In genomic region chrX:31423575-31424284, GRCh38 we compare ENCODE assay signal across 9 cellular contexts.
DNase-seq lines count a peak whose midpoint lies in the region; ATAC-seq and TF ChIP-seq lines count a peak whose summit lies in the region.
"Had no signal": no experiment of that assay in that cellular context is flagged by ENCODE, and none has a peak within 500 bp of the region (broad histone marks: within the 10 kb centered on the region; RNA-seq: fewer than 3 reads in every experiment).

No MANE protein-coding gene starts in this region.

- no peaks in the 10 kb centered on the region for H3K36me3 ChIP-seq in RWPE2 (ENCODE audit: low read depth)

- H3K4me1 ChIP-seq in RWPE2 (ENCODE audit: insufficient read depth, poor library complexity, severe bottlenecking): no peaks in the 10 kb centered on the region

- peak; percentile 53 for ATAC-seq in HG03354 (IDR thresholded peaks at IDR 0.05; ENCODE audit: poor library complexity, severe bottlenecking, unreplicated experiment)
- no peak for ATAC-seq in RWPE2 (ENCODE audit: low read depth)
- ATAC-seq: naive thymus-derived CD4-positive, alpha-beta T cell had no signal

- TF ChIP-seq CTCF in RWPE2 (IDR thresholded peaks at IDR 0.05; ENCODE audit: poor library complexity, severe bottlenecking): peak; percentile 51
- peak; percentile 53 for TF ChIP-seq CTCF in fibroblast of pulmonary artery (IDR thresholded peaks at IDR 0.05; ENCODE audit: low read length, missing control alignments)

- H3K9me3 ChIP-seq in RWPE2 (ENCODE audit: severe bottlenecking): no peaks in the 10 kb centered on the region

- peak; percentile 71 for DNase-seq in EH (ENCODE audit: low read depth)
- no peak for DNase-seq in RWPE2 (ENCODE audit: low spot score)
- DNase-seq in fibroblast of pulmonary artery (ENCODE audit: low read depth): peak; percentile 77
- DNase-seq in retina: peak; percentile 26
- no peak for DNase-seq in kidney glomerular epithelial cell (lab: John Stamatoyannopoulos, UW)
- no peak for DNase-seq in NCI-H128 (lab: John Stamatoyannopoulos, UW; ENCODE audit: unreplicated experiment)
- DNase-seq in activated naive CD4-positive, alpha-beta T cell treated with anti-CD3 and anti-CD28 coated beads, Interleukin-2, amount 50 U/mL, for 16 hours: no peak

- H3K27ac ChIP-seq in RWPE2 (ENCODE audit: poor library complexity, severe bottlenecking): no peak overlapping the region

- H3K27me3 ChIP-seq in RWPE2 (ENCODE audit: insufficient read depth, poor library complexity, severe bottlenecking): no peaks in the 10 kb centered on the region

- H3K4me3 ChIP-seq in RWPE2 (ENCODE audit: severe bottlenecking) (no peak overlapping the region), fibroblast of pulmonary artery (replicated peaks; ENCODE audit: low read depth, low read length) (peak overlapping the region; percentile 12)

Comparison
In these comparisons a context has a peak if more than half of its experiments do, and no peak if none do; other contexts are left out.
1. DNase-seq: peak in EH (single experiment), fibroblast of pulmonary artery (single experiment) and retina (single experiment); none in RWPE2 (single experiment), kidney glomerular epithelial cell (single experiment), NCI-H128 (single experiment) and activated naive CD4-positive, alpha-beta T cell treated with anti-CD3 and anti-CD28 coated beads, Interleukin-2, amount 50 U/mL, for 16 hours (single experiment).